ENCODE assay signal across 3 cellular contexts in the genomic region with DNA sequence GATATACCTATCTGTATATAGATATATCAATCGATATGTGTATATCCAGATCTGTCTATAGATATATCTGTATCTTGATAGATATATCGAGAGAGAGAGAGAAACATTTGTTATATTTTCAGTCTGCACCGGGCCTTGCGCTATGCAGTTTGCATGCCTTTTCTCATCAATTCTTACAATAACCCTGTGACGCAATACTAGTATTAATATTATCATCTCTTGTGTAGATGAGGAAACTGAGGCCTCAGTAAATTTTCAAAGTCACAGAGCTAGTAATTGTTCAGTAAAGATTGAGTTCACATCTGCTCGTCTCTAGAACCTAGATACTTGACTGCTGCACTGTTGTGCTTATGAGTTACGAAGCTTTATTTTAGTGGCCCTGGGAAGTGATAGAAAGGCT.
TF ChIP-seq lines count a peak whose summit lies in the region.

No MANE protein-coding gene starts in this region.

TF ChIP-seq in SK-N-SH, 30 proteins besides CTCF, POLR2A, EP300 and RAD21 (continued from another document):
- TF ChIP-seq EZH2phosphoT487 (IDR thresholded peaks at IDR 0.05; ENCODE audit: borderline replicate concordance, low read depth) = no peak

TF ChIP-seq in SK-N-SH treated with all-trans-retinoic acid at 6 μM for 48 hours, 23 proteins besides CTCF, POLR2A, EP300 and RAD21 (continued from another document):
- TF ChIP-seq, protein P1, sequence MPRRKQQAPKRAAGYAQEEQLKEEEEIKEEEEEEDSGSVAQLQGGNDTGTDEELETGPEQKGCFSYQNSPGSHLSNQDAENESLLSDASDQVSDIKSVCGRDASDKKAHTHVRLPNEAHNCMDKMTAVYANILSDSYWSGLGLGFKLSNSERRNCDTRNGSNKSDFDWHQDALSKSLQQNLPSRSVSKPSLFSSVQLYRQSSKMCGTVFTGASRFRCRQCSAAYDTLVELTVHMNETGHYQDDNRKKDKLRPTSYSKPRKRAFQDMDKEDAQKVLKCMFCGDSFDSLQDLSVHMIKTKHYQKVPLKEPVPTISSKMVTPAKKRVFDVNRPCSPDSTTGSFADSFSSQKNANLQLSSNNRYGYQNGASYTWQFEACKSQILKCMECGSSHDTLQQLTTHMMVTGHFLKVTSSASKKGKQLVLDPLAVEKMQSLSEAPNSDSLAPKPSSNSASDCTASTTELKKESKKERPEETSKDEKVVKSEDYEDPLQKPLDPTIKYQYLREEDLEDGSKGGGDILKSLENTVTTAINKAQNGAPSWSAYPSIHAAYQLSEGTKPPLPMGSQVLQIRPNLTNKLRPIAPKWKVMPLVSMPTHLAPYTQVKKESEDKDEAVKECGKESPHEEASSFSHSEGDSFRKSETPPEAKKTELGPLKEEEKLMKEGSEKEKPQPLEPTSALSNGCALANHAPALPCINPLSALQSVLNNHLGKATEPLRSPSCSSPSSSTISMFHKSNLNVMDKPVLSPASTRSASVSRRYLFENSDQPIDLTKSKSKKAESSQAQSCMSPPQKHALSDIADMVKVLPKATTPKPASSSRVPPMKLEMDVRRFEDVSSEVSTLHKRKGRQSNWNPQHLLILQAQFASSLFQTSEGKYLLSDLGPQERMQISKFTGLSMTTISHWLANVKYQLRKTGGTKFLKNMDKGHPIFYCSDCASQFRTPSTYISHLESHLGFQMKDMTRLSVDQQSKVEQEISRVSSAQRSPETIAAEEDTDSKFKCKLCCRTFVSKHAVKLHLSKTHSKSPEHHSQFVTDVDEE (CRISPR knock-in tag; IDR thresholded peaks at IDR 0.05) = no peak
- TF ChIP-seq ZFP3 (CRISPR knock-in tag; IDR thresholded peaks at IDR 0.05) (no peak), RARB (CRISPR knock-in tag; IDR thresholded peaks at IDR 0.05) (no peak), GLIS3 (CRISPR knock-in tag; IDR thresholded peaks at IDR 0.05) (no peak)
- TF ChIP-seq, protein P2, sequence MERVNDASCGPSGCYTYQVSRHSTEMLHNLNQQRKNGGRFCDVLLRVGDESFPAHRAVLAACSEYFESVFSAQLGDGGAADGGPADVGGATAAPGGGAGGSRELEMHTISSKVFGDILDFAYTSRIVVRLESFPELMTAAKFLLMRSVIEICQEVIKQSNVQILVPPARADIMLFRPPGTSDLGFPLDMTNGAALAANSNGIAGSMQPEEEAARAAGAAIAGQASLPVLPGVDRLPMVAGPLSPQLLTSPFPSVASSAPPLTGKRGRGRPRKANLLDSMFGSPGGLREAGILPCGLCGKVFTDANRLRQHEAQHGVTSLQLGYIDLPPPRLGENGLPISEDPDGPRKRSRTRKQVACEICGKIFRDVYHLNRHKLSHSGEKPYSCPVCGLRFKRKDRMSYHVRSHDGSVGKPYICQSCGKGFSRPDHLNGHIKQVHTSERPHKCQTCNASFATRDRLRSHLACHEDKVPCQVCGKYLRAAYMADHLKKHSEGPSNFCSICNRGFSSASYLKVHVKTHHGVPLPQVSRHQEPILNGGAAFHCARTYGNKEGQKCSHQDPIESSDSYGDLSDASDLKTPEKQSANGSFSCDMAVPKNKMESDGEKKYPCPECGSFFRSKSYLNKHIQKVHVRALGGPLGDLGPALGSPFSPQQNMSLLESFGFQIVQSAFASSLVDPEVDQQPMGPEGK (CRISPR knock-in tag; IDR thresholded peaks at IDR 0.05; ENCODE audit: borderline replicate concordance) = no peak

TF ChIP-seq in HepG2, 621 proteins besides CTCF, POLR2A, EP300 and RAD21 (continued from another document):
- TF ChIP-seq, protein P3, sequence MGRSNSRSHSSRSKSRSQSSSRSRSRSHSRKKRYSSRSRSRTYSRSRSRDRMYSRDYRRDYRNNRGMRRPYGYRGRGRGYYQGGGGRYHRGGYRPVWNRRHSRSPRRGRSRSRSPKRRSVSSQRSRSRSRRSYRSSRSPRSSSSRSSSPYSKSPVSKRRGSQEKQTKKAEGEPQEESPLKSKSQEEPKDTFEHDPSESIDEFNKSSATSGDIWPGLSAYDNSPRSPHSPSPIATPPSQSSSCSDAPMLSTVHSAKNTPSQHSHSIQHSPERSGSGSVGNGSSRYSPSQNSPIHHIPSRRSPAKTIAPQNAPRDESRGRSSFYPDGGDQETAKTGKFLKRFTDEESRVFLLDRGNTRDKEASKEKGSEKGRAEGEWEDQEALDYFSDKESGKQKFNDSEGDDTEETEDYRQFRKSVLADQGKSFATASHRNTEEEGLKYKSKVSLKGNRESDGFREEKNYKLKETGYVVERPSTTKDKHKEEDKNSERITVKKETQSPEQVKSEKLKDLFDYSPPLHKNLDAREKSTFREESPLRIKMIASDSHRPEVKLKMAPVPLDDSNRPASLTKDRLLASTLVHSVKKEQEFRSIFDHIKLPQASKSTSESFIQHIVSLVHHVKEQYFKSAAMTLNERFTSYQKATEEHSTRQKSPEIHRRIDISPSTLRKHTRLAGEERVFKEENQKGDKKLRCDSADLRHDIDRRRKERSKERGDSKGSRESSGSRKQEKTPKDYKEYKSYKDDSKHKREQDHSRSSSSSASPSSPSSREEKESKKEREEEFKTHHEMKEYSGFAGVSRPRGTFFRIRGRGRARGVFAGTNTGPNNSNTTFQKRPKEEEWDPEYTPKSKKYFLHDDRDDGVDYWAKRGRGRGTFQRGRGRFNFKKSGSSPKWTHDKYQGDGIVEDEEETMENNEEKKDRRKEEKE (IDR thresholded peaks at IDR 0.05) = no peak
